ENCODE assay signal across 16 cellular contexts in genomic region chr10:129891806-129892205, GRCh38.
"Had no signal": no experiment of that assay in that cellular context is flagged by ENCODE, and none has a peak within 500 bp of the region (broad histone marks: within the 10 kb centered on the region; RNA-seq: fewer than 3 reads in every experiment).

No MANE protein-coding gene starts in this region.

- H3K4me3 Mint-ChIP-seq: activated naive CD8-positive, alpha-beta T cell; nephron; stimulated activated naive CD8-positive, alpha-beta T cell treated with anti-CD3 and anti-CD28 coated beads, Interleukin-15, amount 100 ng/mL, for 72 hours had no signal

- H3K4me1 ChIP-seq: breast epithelium, prostate gland, uterus had no signal

- H3K36me3 ChIP-seq: breast epithelium, prostate gland, thoracic aorta, uterus had no signal

- H3K27me3 ChIP-seq: uterus had no signal

- H3K27ac Mint-ChIP-seq: activated naive CD8-positive, alpha-beta T cell; nephron; stimulated activated naive CD8-positive, alpha-beta T cell treated with anti-CD3 and anti-CD28 coated beads, Interleukin-15, amount 100 ng/mL, for 72 hours had no signal

- H3K27ac ChIP-seq: prostate gland, thoracic aorta, uterus had no signal

- H3K9me3 ChIP-seq: breast epithelium, prostate gland, thoracic aorta, uterus had no signal

- DNase-seq: activated CD4-positive, alpha-beta T cell treated with anti-CD3 and anti-CD28 coated beads, Interleukin-2, amount 50 U/mL, for 48 hours; activated gamma-delta T cell; activated T-cell treated with anti-CD3 and anti-CD28 coated beads, Interleukin-2, amount 50 U/mL, for 48 hours; hippocampal formation; left colon; occipital lobe; stimulated activated CD4-positive, alpha-beta T cell treated with anti-CD3 and anti-CD28 coated beads, Interleukin-15, amount 100 ng/mL, for 24 hours; stimulated activated CD4-positive, alpha-beta T cell treated with anti-CD3 and anti-CD28 coated beads, Interleukin-4, amount 100 ng/mL, for 24 hours; stimulated activated naive CD8-positive, alpha-beta T cell treated with anti-CD3 and anti-CD28 coated beads, Interleukin-15, amount 100 ng/mL, for 72 hours; uterus had no signal

- H3K4me3 ChIP-seq: breast epithelium, prostate gland, thoracic aorta, uterus had no signal

- ATAC-seq: activated CD4-positive, CD25-positive, alpha-beta regulatory T cell treated with anti-CD3 and anti-CD28 coated beads, Interleukin-2, amount 50 U/mL, for 24 hours; left colon; stimulated activated naive CD8-positive, alpha-beta T cell treated with anti-CD3 and anti-CD28 coated beads, Interleukin-15, amount 100 ng/mL, for 72 hours had no signal

- H3K9me3 Mint-ChIP-seq: nephron; stimulated activated naive CD8-positive, alpha-beta T cell treated with anti-CD3 and anti-CD28 coated beads, Interleukin-15, amount 100 ng/mL, for 72 hours had no signal

- H3K36me3 Mint-ChIP-seq: activated naive CD8-positive, alpha-beta T cell had no signal

- H3K4me1 Mint-ChIP-seq: stimulated activated naive CD8-positive, alpha-beta T cell treated with anti-CD3 and anti-CD28 coated beads, Interleukin-15, amount 100 ng/mL, for 72 hours had no signal
